In genomic region chr15:76961277-76962010, GRCh38 we compare ENCODE assay signal across 29 cellular contexts. TPM values are rescaled to one million over a fixed set of nuclear protein-coding genes. Genes with fewer than 3 reads are reported as not detected.
DNase-seq lines count a peak whose midpoint lies in the region; TF ChIP-seq lines count a peak whose summit lies in the region.
"Had no signal": no experiment of that assay in that cellular context is flagged by ENCODE, and none has a peak within 500 bp of the region (broad histone marks: within the 10 kb centered on the region; RNA-seq: fewer than 3 reads in every experiment).

No MANE protein-coding gene starts in this region.

- no peak overlapping the region for H3K4me3 Mint-ChIP-seq in chondrocyte (ENCODE audit: unreplicated experiment)
- no peak overlapping the region for H3K4me3 Mint-ChIP-seq in activated T-cell treated with anti-CD3 and anti-CD28 coated beads, Interleukin-2, amount 50 U/mL, for 24 hours
- H3K4me3 Mint-ChIP-seq: activated naive CD8-positive, alpha-beta T cell treated with anti-CD3 and anti-CD28 coated beads, Interleukin-2, amount 50 U/mL, for 24 hours; brain; HFFc6; T-helper 2 cell treated with Interferon-gamma antibody and Interleukin-4, amounts not matched to agents 5 μg/mL and 100 μg/mL, for 36 hours had no signal

- H3K27me3 ChIP-seq in OCI-LY3 (ENCODE audit: low read depth, low read length) (peaks cover 18% of the 10 kb centered on the region), rectal smooth muscle tissue (ENCODE audit: control insufficient read depth, insufficient read depth, low read length) (no peaks in the 10 kb centered on the region), MG63 (peaks cover 7% of the 10 kb centered on the region; the same call in 1 of the 2 replicates)
- H3K27me3 ChIP-seq: heart left ventricle, tibial nerve had no signal

- H3K79me2 ChIP-seq in OCI-LY3 (ENCODE audit: low read length): no peaks in the 10 kb centered on the region

- H3K4me1 ChIP-seq in OCI-LY3 (ENCODE audit: low read length): peaks cover 28% of the 10 kb centered on the region
- H3K4me1 ChIP-seq in rectal smooth muscle tissue (ENCODE audit: control insufficient read depth, insufficient read depth, low read length): peaks cover 10% of the 10 kb centered on the region

- H3K36me3 Mint-ChIP-seq in chondrocyte (ENCODE audit: low read depth): no peaks in the 10 kb centered on the region
- no peaks in the 10 kb centered on the region for H3K36me3 Mint-ChIP-seq in activated T-cell treated with anti-CD3 and anti-CD28 coated beads, Interleukin-2, amount 50 U/mL, for 24 hours (ENCODE audit: low read depth)
- H3K36me3 Mint-ChIP-seq: brain, memory B cell had no signal

- no peak overlapping the region for H3K27ac Mint-ChIP-seq in chondrocyte (ENCODE audit: unreplicated experiment)
- no peak overlapping the region for H3K27ac Mint-ChIP-seq in activated T-cell treated with anti-CD3 and anti-CD28 coated beads, Interleukin-2, amount 50 U/mL, for 24 hours
- H3K27ac Mint-ChIP-seq: activated naive CD8-positive, alpha-beta T cell treated with anti-CD3 and anti-CD28 coated beads, Interleukin-2, amount 50 U/mL, for 24 hours; brain; HFFc6; T-helper 2 cell treated with Interferon-gamma antibody and Interleukin-4, amounts not matched to agents 5 μg/mL and 100 μg/mL, for 36 hours had no signal

- H3K36me3 ChIP-seq in OCI-LY3 (replicated peaks; ENCODE audit: low read depth, low read length): no peaks in the 10 kb centered on the region
- H3K36me3 ChIP-seq in rectal smooth muscle tissue (ENCODE audit: control insufficient read depth, insufficient read depth, low read length): no peaks in the 10 kb centered on the region
- H3K36me3 ChIP-seq in MG63: no peaks in the 10 kb centered on the region
- H3K36me3 ChIP-seq: heart left ventricle, tibial nerve had no signal

- peaks cover 27% of the 10 kb centered on the region for H3K4me1 Mint-ChIP-seq in chondrocyte (ENCODE audit: low read depth)
- H3K4me1 Mint-ChIP-seq in activated T-cell treated with anti-CD3 and anti-CD28 coated beads, Interleukin-2, amount 50 U/mL, for 24 hours (ENCODE audit: low read depth): no peaks in the 10 kb centered on the region
- H3K4me1 Mint-ChIP-seq: activated naive CD8-positive, alpha-beta T cell treated with anti-CD3 and anti-CD28 coated beads, Interleukin-2, amount 50 U/mL, for 24 hours had no signal

- H3K9ac ChIP-seq in OCI-LY3 (ENCODE audit: low read length) (peak overlapping the region; percentile 31; the same call in 1 of the 2 replicates), rectal smooth muscle tissue (ENCODE audit: low read length) (no peak overlapping the region)

- H3K27ac ChIP-seq in OCI-LY3 (ENCODE audit: low read length) (peak overlapping the region; percentile 39; the same call in 1 of the 2 replicates), rectal smooth muscle tissue (ENCODE audit: low read depth, low read length) (peak overlapping the region; percentile 55)

- peak overlapping the region; percentile 51 for H3K4me3 ChIP-seq in OCI-LY3 (ENCODE audit: low read length)
- no peak overlapping the region for H3K4me3 ChIP-seq in rectal smooth muscle tissue (ENCODE audit: low read length)
- H3K4me3 ChIP-seq in MG63: no peak overlapping the region
- H3K4me3 ChIP-seq: heart left ventricle, tibial nerve had no signal

- H4K20me1 ChIP-seq in OCI-LY3 (ENCODE audit: insufficient read depth, low read length): no peaks in the 10 kb centered on the region

- H2AFZ ChIP-seq in OCI-LY3 (ENCODE audit: low read depth, low read length): peak overlapping the region; percentile 91

- DNase-seq in chondrocyte (ENCODE audit: low spot score): no peak
- peak; percentile 21 for DNase-seq in left kidney (ENCODE audit: low read depth, low spot score)
- DNase-seq in MG63: no peak
- DNase-seq in iPS-NIHi11 (ENCODE audit: low spot score): no peak
- DNase-seq in activated T-cell treated with anti-CD3 and anti-CD28 coated beads, Interleukin-2, amount 50 U/mL, for 24 hours: no peak
- DNase-seq: activated CD4-positive, alpha-beta T cell treated with anti-CD3 and anti-CD28 coated beads for 48 hours; activated gamma-delta T cell; activated naive CD8-positive, alpha-beta T cell treated with anti-CD3 and anti-CD28 coated beads, Interleukin-2, amount 50 U/mL, for 24 hours; activated T-cell treated with anti-CD3 and anti-CD28 coated beads, Interleukin-2, amount 50 U/mL, for 1 hour; DMS79 treated with DMSO at 0.1 percent for 48 hours; effector CD8-positive, alpha-beta T cell; erythroblast; foreskin fibroblast; GF-D8; heart left ventricle; HFFc6; Kasumi-1; NCI-H446; NCI-H774; nucleus accumbens; small intestine had no signal

- no peak for TF ChIP-seq CTCF in OCI-LY3 (IDR thresholded peaks at IDR 0.05; ENCODE audit: low read depth, low read length)
- TF ChIP-seq CTCF in chondrocyte (IDR thresholded peaks at IDR 0.05): peak; percentile 21

- H3K4me2 ChIP-seq in OCI-LY3 (ENCODE audit: low read length): peak overlapping the region; percentile 68

- H3K9me3 ChIP-seq in OCI-LY3 (ENCODE audit: insufficient read depth, low read length) (no peaks in the 10 kb centered on the region), MG63 (no peaks in the 10 kb centered on the region)
- H3K9me3 ChIP-seq: heart left ventricle, tibial nerve had no signal

- no peaks in the 10 kb centered on the region for H3K27me3 Mint-ChIP-seq in chondrocyte (ENCODE audit: low read depth)
- H3K27me3 Mint-ChIP-seq in activated T-cell treated with anti-CD3 and anti-CD28 coated beads, Interleukin-2, amount 50 U/mL, for 24 hours: peaks cover 15% of the 10 kb centered on the region

- no peaks in the 10 kb centered on the region for H3K9me3 Mint-ChIP-seq in chondrocyte (ENCODE audit: low read depth)
- no peaks in the 10 kb centered on the region for H3K9me3 Mint-ChIP-seq in activated T-cell treated with anti-CD3 and anti-CD28 coated beads, Interleukin-2, amount 50 U/mL, for 24 hours
- H3K9me3 Mint-ChIP-seq: activated naive CD8-positive, alpha-beta T cell treated with anti-CD3 and anti-CD28 coated beads, Interleukin-2, amount 50 U/mL, for 24 hours; brain; HFFc6; memory B cell; T-helper 2 cell treated with Interferon-gamma antibody and Interleukin-4, amounts not matched to agents 5 μg/mL and 100 μg/mL, for 36 hours had no signal

RNA-seq across cellular contexts. Expression of gene RCN2, which starts 29.9 kb away (rescaled TPM):
- total RNA-seq in chondrocyte: 70.4 to 99.2 TPM (median 72.1 TPM) in 3 replicates
- total RNA-seq in MG63 (2014; rRNA removed; shearing (Covaris generic); ENCODE audit: low replicate concordance): 141 and 212 TPM in 2 replicates

RNA-seq across cellular contexts. Expression of gene PSTPIP1, which starts 33.5 kb away (rescaled TPM):
- total RNA-seq in chondrocyte: not detected in 3 replicates
- not detected in 2 replicates for total RNA-seq in MG63 (2014; rRNA removed; shearing (Covaris generic); ENCODE audit: low replicate concordance)
- total RNA-seq: myocyte, renal cortical epithelial cell had no signal

RNA-seq across cellular contexts. Expression of gene SCAPER, which starts 56.3 kb away (rescaled TPM):
- 16.3 to 19.3 TPM (median 17.3 TPM) in 3 replicates for total RNA-seq in chondrocyte
- 16.0 and 17.0 TPM in 2 replicates for total RNA-seq in MG63 (2014; rRNA removed; shearing (Covaris generic); ENCODE audit: low replicate concordance)
